1 cellular context compared by ENCODE assay signal in the genomic region with DNA sequence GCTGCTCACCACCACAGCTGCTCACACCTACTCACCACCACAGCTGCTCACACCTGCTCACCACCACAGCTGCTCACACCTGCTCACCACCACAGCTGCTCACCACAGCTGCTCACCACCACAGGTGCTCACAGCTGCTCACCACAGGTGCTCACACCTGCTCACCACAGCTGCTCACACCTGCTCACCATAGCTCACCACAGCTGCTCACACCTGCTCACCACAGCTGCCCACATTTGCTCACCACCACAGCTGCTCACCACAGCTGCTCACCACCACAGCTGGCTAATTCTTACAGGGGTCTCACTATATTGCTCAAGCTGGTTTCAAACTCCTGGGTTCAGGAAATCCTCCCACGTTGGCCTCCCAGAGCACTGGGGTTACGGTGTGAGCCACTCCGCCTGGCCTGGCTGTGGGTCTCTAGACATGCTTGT.
TF ChIP-seq lines count a peak whose summit lies in the region.

No MANE protein-coding gene starts in this region.

TF ChIP-seq in IMR-90, 13 proteins besides CTCF, POLR2A, EP300 and RAD21 (continued from another document):
- TF ChIP-seq CEBPB (IDR thresholded peaks at IDR 0.05; ENCODE audit: low read depth, low read length): no peak
- no peak for TF ChIP-seq RFX5 (IDR thresholded peaks at IDR 0.05; ENCODE audit: low read depth, low read length)
- TF ChIP-seq BHLHE40 (IDR thresholded peaks at IDR 0.05; ENCODE audit: low read depth, low read length): no peak
- TF ChIP-seq CHD1 (IDR thresholded peaks at IDR 0.05; ENCODE audit: low read depth, low read length): no peak
- TF ChIP-seq MAFK (IDR thresholded peaks at IDR 0.05; ENCODE audit: low read depth, low read length): no peak
- TF ChIP-seq FOS (IDR thresholded peaks at IDR 0.05; ENCODE audit: low read depth, low read length): no peak
- no peak for TF ChIP-seq MAZ (IDR thresholded peaks at IDR 0.05; ENCODE audit: borderline replicate concordance, low read depth, low read length)
- TF ChIP-seq, protein P1, sequence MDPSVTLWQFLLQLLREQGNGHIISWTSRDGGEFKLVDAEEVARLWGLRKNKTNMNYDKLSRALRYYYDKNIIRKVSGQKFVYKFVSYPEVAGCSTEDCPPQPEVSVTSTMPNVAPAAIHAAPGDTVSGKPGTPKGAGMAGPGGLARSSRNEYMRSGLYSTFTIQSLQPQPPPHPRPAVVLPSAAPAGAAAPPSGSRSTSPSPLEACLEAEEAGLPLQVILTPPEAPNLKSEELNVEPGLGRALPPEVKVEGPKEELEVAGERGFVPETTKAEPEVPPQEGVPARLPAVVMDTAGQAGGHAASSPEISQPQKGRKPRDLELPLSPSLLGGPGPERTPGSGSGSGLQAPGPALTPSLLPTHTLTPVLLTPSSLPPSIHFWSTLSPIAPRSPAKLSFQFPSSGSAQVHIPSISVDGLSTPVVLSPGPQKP (IDR thresholded peaks at IDR 0.05; ENCODE audit: borderline replicate concordance, low read depth, low read length): no peak
- TF ChIP-seq SMC3 (IDR thresholded peaks at IDR 0.05; ENCODE audit: low read depth, low read length): no peak
- TF ChIP-seq RCOR1 (IDR thresholded peaks at IDR 0.05; ENCODE audit: insufficient replicate concordance, low read length): no peak
TF ChIP-seq in IMR-90: peak in this region for 0.
